In the genomic region with DNA sequence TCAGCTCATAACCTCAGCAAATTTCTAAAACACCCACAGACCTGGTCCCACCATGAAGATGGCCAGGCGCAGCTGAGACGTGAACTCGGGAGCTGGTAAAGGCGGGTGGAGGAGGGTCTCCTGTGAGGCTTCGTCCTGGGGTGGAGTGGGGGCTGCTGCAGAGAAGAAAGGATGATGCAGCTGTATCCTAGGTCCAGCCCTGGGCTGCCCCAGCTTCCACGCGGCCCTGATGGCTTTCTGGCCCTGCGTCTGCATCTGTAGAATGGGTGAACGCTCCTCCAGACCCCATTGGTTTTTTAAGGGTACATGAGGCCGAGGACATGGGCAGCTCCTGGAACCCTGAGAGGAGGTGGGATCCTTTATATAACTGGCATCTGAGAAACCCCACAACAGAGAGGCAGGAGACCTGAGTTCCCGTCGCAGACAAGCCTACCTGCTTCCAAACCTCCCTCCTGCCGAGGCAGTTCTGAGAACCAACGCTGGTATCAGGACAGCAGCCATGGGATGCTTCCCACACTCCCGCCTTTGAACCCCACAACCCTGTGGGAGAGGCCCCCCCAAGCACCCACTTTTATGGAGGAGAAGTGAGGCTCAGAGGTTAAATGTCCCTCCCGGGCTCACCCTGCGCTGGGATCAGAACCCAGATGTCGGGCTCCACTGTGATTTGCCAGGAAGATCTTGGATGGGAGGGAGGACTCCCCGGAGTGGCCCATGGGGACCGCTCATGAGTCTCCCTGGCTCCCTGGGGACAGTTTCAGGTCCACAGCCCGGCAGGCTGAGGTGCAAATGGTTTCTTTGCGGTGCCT, we compare ENCODE assay signal across 1 cellular context.
TF ChIP-seq lines count a peak whose summit lies in the region.

No MANE protein-coding gene starts in this region.

TF ChIP-seq in SK-N-SH, 30 proteins besides CTCF, POLR2A, EP300 and RAD21 (continued from another document):
- TF ChIP-seq, protein P1, sequence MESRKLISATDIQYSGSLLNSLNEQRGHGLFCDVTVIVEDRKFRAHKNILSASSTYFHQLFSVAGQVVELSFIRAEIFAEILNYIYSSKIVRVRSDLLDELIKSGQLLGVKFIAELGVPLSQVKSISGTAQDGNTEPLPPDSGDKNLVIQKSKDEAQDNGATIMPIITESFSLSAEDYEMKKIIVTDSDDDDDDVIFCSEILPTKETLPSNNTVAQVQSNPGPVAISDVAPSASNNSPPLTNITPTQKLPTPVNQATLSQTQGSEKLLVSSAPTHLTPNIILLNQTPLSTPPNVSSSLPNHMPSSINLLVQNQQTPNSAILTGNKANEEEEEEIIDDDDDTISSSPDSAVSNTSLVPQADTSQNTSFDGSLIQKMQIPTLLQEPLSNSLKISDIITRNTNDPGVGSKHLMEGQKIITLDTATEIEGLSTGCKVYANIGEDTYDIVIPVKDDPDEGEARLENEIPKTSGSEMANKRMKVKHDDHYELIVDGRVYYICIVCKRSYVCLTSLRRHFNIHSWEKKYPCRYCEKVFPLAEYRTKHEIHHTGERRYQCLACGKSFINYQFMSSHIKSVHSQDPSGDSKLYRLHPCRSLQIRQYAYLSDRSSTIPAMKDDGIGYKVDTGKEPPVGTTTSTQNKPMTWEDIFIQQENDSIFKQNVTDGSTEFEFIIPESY (IDR thresholded peaks at IDR 0.05; ENCODE audit: borderline replicate concordance, low read depth), result no peak
- TF ChIP-seq MEF2A (IDR thresholded peaks at IDR 0.05; ENCODE audit: borderline replicate concordance, low read depth), result no peak
- TF ChIP-seq ELF1 (IDR thresholded peaks at IDR 0.05), result no peak
- TF ChIP-seq TAF1 (IDR thresholded peaks at IDR 0.05; ENCODE audit: borderline replicate concordance, low read depth, low read length), result no peak
- no peak for TF ChIP-seq CHD2 (IDR thresholded peaks at IDR 0.05; ENCODE audit: low read length, partially characterized antibody)
- TF ChIP-seq RCOR1 (IDR thresholded peaks at IDR 0.05; ENCODE audit: low read length), result no peak
- no peak for TF ChIP-seq RXRA (IDR thresholded peaks at IDR 0.05; ENCODE audit: borderline replicate concordance, low read depth)
- no peak for TF ChIP-seq GABPA (IDR thresholded peaks at IDR 0.05; ENCODE audit: low read depth)
- no peak for TF ChIP-seq TCF12 (IDR thresholded peaks at IDR 0.05)
- no peak for TF ChIP-seq FOSL2 (IDR thresholded peaks at IDR 0.05; ENCODE audit: borderline replicate concordance, low read depth)
- TF ChIP-seq, protein P2, sequence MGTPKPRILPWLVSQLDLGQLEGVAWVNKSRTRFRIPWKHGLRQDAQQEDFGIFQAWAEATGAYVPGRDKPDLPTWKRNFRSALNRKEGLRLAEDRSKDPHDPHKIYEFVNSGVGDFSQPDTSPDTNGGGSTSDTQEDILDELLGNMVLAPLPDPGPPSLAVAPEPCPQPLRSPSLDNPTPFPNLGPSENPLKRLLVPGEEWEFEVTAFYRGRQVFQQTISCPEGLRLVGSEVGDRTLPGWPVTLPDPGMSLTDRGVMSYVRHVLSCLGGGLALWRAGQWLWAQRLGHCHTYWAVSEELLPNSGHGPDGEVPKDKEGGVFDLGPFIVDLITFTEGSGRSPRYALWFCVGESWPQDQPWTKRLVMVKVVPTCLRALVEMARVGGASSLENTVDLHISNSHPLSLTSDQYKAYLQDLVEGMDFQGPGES (IDR thresholded peaks at IDR 0.05; ENCODE audit: low read depth, low read length), result no peak
- no peak for TF ChIP-seq MXI1 (IDR thresholded peaks at IDR 0.05; ENCODE audit: low read depth, low read length)
- TF ChIP-seq, protein P3, sequence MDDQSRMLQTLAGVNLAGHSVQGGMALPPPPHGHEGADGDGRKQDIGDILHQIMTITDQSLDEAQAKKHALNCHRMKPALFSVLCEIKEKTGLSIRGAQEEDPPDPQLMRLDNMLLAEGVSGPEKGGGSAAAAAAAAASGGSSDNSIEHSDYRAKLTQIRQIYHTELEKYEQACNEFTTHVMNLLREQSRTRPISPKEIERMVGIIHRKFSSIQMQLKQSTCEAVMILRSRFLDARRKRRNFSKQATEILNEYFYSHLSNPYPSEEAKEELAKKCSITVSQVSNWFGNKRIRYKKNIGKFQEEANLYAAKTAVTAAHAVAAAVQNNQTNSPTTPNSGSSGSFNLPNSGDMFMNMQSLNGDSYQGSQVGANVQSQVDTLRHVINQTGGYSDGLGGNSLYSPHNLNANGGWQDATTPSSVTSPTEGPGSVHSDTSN (IDR thresholded peaks at IDR 0.05), result no peak
- no peak for TF ChIP-seq NFIC (IDR thresholded peaks at IDR 0.05; ENCODE audit: borderline replicate concordance)
- TF ChIP-seq, protein P4, sequence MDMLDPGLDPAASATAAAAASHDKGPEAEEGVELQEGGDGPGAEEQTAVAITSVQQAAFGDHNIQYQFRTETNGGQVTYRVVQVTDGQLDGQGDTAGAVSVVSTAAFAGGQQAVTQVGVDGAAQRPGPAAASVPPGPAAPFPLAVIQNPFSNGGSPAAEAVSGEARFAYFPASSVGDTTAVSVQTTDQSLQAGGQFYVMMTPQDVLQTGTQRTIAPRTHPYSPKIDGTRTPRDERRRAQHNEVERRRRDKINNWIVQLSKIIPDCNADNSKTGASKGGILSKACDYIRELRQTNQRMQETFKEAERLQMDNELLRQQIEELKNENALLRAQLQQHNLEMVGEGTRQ (IDR thresholded peaks at IDR 0.05; ENCODE audit: borderline replicate concordance, low read depth, low read length), result no peak
